Comparison of ENCODE assay signal across 7 cellular contexts in the genomic region with DNA sequence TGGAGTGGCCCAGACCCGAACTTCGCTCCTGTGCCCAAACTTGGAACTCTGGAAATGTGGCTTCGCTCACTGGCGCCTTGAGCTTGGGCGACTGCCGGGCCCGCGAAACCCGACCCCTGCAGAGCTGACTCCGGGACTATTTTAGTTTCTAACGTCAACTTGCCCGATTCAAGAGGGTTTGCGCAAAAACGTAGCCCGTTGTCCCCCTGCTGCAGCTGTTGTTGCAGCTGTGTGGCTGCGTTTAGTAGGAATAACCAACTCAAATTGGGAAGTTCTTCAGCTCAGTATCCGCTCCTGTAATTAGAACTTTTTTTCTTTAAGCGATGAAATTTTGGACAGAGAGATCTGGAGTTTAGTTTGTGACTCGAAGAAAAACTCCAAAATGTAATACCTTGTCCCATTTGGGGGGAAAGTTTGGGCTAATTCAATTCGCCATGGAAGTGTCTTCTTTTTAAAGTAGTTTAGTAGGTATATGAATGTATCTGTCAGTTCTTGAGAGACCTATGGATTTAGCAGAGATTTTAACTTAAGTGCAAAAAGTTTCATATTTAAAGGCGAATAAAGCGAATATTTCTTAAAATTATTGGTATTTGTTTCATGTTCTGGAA. TPM values are rescaled to one million over a fixed set of nuclear protein-coding genes. Genes with fewer than 3 reads are reported as not detected.
DNase-seq lines count a peak whose midpoint lies in the region; ATAC-seq, FAIRE-seq and TF ChIP-seq lines count a peak whose summit lies in the region.

No MANE protein-coding gene starts in this region.

- peaks cover 14% of the 10 kb centered on the region; the same call in 1 of the 2 replicates for H4K20me1 ChIP-seq in K562 (replicated peaks; ENCODE audit: control insufficient read depth, insufficient read depth, low read length)

- no peaks in the 10 kb centered on the region for H3K9me1 ChIP-seq in K562 (ENCODE audit: control insufficient read depth, insufficient read depth, low read length)

- H3K27me3 ChIP-seq in MG63 (no peaks in the 10 kb centered on the region), K562 (ENCODE audit: control insufficient read depth in 2 of 2, insufficient read depth in 2 of 2, low read length in 2 of 2) (no peaks in the 10 kb centered on the region), left lung (no peaks in the 10 kb centered on the region), thymus (ENCODE audit: control insufficient read depth, insufficient read depth) (no peaks in the 10 kb centered on the region)

- peak overlapping the region; percentile 100 for H3K27ac ChIP-seq in K562 (ENCODE audit: extremely low read depth, low read depth, low read length)
- H3K27ac ChIP-seq in left lung, result peak overlapping the region; percentile 99 to 100
- H3K27ac ChIP-seq in thymus (ENCODE audit: low read depth), result peak overlapping the region; percentile 100

- H3K4me2 ChIP-seq in K562 (ENCODE audit: insufficient read depth, low read length), result peak overlapping the region; percentile 90

- H3K36me3 ChIP-seq in MG63 (peaks cover 52% of the 10 kb centered on the region), K562 (ENCODE audit: control insufficient read depth, insufficient read depth, low read length) (peaks cover 44% of the 10 kb centered on the region), left lung (peaks cover 0 to 12% of the 10 kb centered on the region in 2 donors), thymus (ENCODE audit: control insufficient read depth, insufficient read depth) (peaks cover 8% of the 10 kb centered on the region)

- H3K9me3 ChIP-seq in MG63, result no peaks in the 10 kb centered on the region
- no peaks in the 10 kb centered on the region for H3K9me3 ChIP-seq in K562 (replicated peaks; ENCODE audit: control insufficient read depth, insufficient read depth, low read depth, low read length)
- H3K9me3 ChIP-seq in left lung, result no peaks in the 10 kb centered on the region
- H3K9me3 ChIP-seq in thymus (ENCODE audit: control insufficient read depth), result no peaks in the 10 kb centered on the region

- peaks cover 76% of the 10 kb centered on the region for H3K79me2 ChIP-seq in K562 (ENCODE audit: control insufficient read depth, insufficient read depth, low read length)

- no TSS peak for BruUV-seq in K562 (replicated peaks; lab: Mats Ljungman, UMichigan)

- no peak; a peak in 1 of 4 replicates for TF ChIP-seq RAD21 in K562 (CRISPR knock-in tag; conservative IDR thresholded peaks at IDR 0.05 in 1 of 2, IDR thresholded peaks at IDR 0.05 in 1 of 2)

- TF ChIP-seq EP300 in K562 (IDR thresholded peaks at IDR 0.05; ENCODE audit: low read length), result no peak

- FAIRE-seq in K562 (lab: Jason Lieb, UNC), result no peak

- POLR2A ChIA-PET in K562 (lab: Yijun Ruan, JAX), result interaction anchor here (0.6 to 4.1 kb wide), 32 partner anchors 8 to 592 kb away, joined by 3 to 35 read pairs (median 4); a partner anchor contains a TSS

- in situ Hi-C loops in K562 (cut with MboI), result loop anchor here (5.0 kb wide), 1 partner anchor 306 kb away; no protein-coding TSS in a partner anchor

- ATAC-seq in K562 (peak; percentile 4; the same call in 2 of the 3 replicates), left lung (no peak), HG02885 (IDR thresholded peaks at IDR 0.05; ENCODE audit: poor library complexity, unreplicated experiment) (no peak)

- peak; percentile 61 for TF ChIP-seq POLR2A in K562 (conservative IDR thresholded peaks at IDR 0.05)

- intact Hi-C loops in K562 (cut with micrococcal nuclease), result loop anchor here (2.0 to 5.0 kb wide), 2 partner anchors 15 to 76 kb away; a partner anchor contains a TSS
- intact Hi-C loops in left lung (cut with DNase I), result loop anchor here in 1 of 2 donors (5.0 to 10.0 kb wide), 2 partner anchors 103 to 316 kb away; no protein-coding TSS in a partner anchor

- peak overlapping the region; percentile 93 to 99 for H3K9ac ChIP-seq in K562 (ENCODE audit: insufficient read depth in 1 of 2, low read depth in 2 of 2, low read length in 2 of 2)

- H3K4me1 ChIP-seq in K562 (replicated peaks in 1 of 2; ENCODE audit: control insufficient read depth in 2 of 2, insufficient read depth in 2 of 2, low read length in 2 of 2), result peaks cover 3 to 13% of the 10 kb centered on the region in 2 experiments; a peak in 3 of 5 replicates
- peaks cover 29 to 67% of the 10 kb centered on the region in 2 donors for H3K4me1 ChIP-seq in left lung
- H3K4me1 ChIP-seq in thymus (ENCODE audit: control insufficient read depth, insufficient read depth, low read length), result peaks cover 12% of the 10 kb centered on the region

- 1% methylated on average over 22 of the region's 22 CpGs for WGBS in K562 (ENCODE audit: insufficient coverage, low coverage, missing lambda C conversion rate)
- WGBS in thymus, result under 1% methylated on average over 22 of the region's 22 CpGs

- peak overlapping the region; percentile 93 for H3K4me3 ChIP-seq in GM12875 (ENCODE audit: low read depth, low read length)
- peak overlapping the region; percentile 100 for H3K4me3 ChIP-seq in MG63
- peak overlapping the region; percentile 92 for H3K4me3 ChIP-seq in K562
- peak overlapping the region; percentile 90 to 93 for H3K4me3 ChIP-seq in left lung
- peak overlapping the region; percentile 88 for H3K4me3 ChIP-seq in thymus (ENCODE audit: low read length)

- peak; percentile 36 for DNase-seq in MG63
- no peak for DNase-seq in K562 (ENCODE audit: extremely low read depth in 1 of 4, low spot score in 3 of 4)
- no peak for DNase-seq in left lung
- DNase-seq in DMS153 treated with DMSO at 0.1 percent for 48 hours (lab: John Stamatoyannopoulos, UW; ENCODE audit: unreplicated experiment), result no peak

- TF ChIP-seq CTCF in GM12875 (IDR thresholded peaks at IDR 0.05; ENCODE audit: borderline replicate concordance, insufficient read depth, low read depth, low read length), result no peak
- TF ChIP-seq CTCF in K562 (IDR thresholded peaks at IDR 0.05 in 2 of 3, conservative IDR thresholded peaks at IDR 0.05 in 1 of 3; ENCODE audit: insufficient read depth in 2 of 3, low read depth in 1 of 3, low read length in 3 of 3), result no peak
- no peak for TF ChIP-seq CTCF in left lung (IDR thresholded peaks at IDR 0.05)

- H2AFZ ChIP-seq in K562 (ENCODE audit: low read depth, low read length), result no peak overlapping the region

- CTCF ChIA-PET in K562 (lab: Yijun Ruan, JAX; ENCODE audit: low intra/inter-chr PET ratio), result interaction anchor here (0.8 kb wide), 1 partner anchor 418 kb away, joined by 3 read pairs; no protein-coding TSS in a partner anchor

RNA-seq across cellular contexts. Expression of a gene that starts 0.6 kb away (rescaled TPM):
- 750 and 1,020 TPM in 2 replicates for total RNA-seq in MG63 (2014; rRNA removed; shearing (Covaris generic); ENCODE audit: low replicate concordance)
- total RNA-seq in K562 (2011; cell fraction: chromatin; rRNA removed; ENCODE audit: low replicate concordance), result 123 and 212 TPM in 2 replicates
- 138 and 168 TPM in 2 replicates for total RNA-seq in K562 (2011; cell fraction: nucleolus; rRNA removed)
- total RNA-seq in K562 (2011; cell fraction: nucleoplasm; rRNA removed), result 206 and 258 TPM in 2 replicates
- total RNA-seq in K562 (2014; rRNA removed), result 426 and 468 TPM in 2 replicates
- 562 and 622 TPM in 2 replicates for total RNA-seq in K562 (2014; rRNA removed; fragmentation: Illumina TruSeq; extraction: Trizol)
- 508 and 559 TPM in 2 replicates for total RNA-seq in K562 (2015; rRNA removed; fragmentation: Illumina TruSeq; extraction: Trizol)
- 308 TPM in 2 replicates for total RNA-seq in K562 (2021)
- 714 and 790 TPM in 2 replicates for polyA plus RNA-seq in K562 (2011; rRNA removed)
- 163 and 438 TPM in 2 replicates for polyA plus RNA-seq in K562 (2011; cell fraction: cytosol; rRNA removed)
- 127 and 293 TPM in 2 replicates for polyA plus RNA-seq in K562 (2011; cell fraction: nucleus; rRNA removed)
- polyA plus RNA-seq in K562 (2012), result 525 and 687 TPM in 2 replicates
- polyA plus RNA-seq in K562 (2014; fragmentation: Illumina TruSeq; extraction: Trizol), result 471 and 510 TPM in 2 replicates
- 1,000 to 10,000 TPM in 1 of 2 experiments, 100 to 1,000 TPM in 1; 837 to 1,031 TPM for polyA plus RNA-seq in K562 (2014; fragmentation: Nextera tagmentation; extraction: Ambion mirVana)
- 365 and 466 TPM in 2 replicates for polyA plus RNA-seq in K562 (2014; rRNA removed)
- 571 and 811 TPM in 2 replicates for polyA minus RNA-seq in K562 (2011; rRNA and poly(A)+ RNA removed)
- polyA minus RNA-seq in K562 (2011; cell fraction: cytosol; rRNA and poly(A)+ RNA removed), result 177 and 220 TPM in 2 replicates
- polyA minus RNA-seq in K562 (2011; cell fraction: nucleus; rRNA and poly(A)+ RNA removed), result 135 and 263 TPM in 2 replicates
- 100 to 1,000 TPM; 532 to 556 TPM for total RNA-seq in left lung
- polyA plus RNA-seq in thymus, result 747 TPM

RNA-seq across cellular contexts. Expression of a gene that starts 13.8 kb away (rescaled TPM):
- 311 and 396 TPM in 2 replicates for total RNA-seq in MG63 (2014; rRNA removed; shearing (Covaris generic); ENCODE audit: low replicate concordance)
- 18.4 and 30.7 TPM in 2 replicates for total RNA-seq in K562 (2011; cell fraction: chromatin; rRNA removed; ENCODE audit: low replicate concordance)
- total RNA-seq in K562 (2011; cell fraction: nucleolus; rRNA removed), result 35.7 and 36.0 TPM in 2 replicates
- total RNA-seq in K562 (2011; cell fraction: nucleoplasm; rRNA removed), result 40.3 and 46.9 TPM in 2 replicates
- total RNA-seq in K562 (2014; rRNA removed) (220 and 238 TPM in 2 replicates), K562 (2014; rRNA removed; fragmentation: Illumina TruSeq; extraction: Trizol) (478 and 512 TPM in 2 replicates), K562 (2015; rRNA removed; fragmentation: Illumina TruSeq; extraction: Trizol) (357 and 396 TPM in 2 replicates), K562 (2021) (242 and 256 TPM in 2 replicates), left lung (100 to 1,000 TPM; 377 to 467 TPM)
- polyA plus RNA-seq in K562 (2011; rRNA removed) (531 and 554 TPM in 2 replicates), K562 (2014; fragmentation: Illumina TruSeq; extraction: Trizol) (451 and 463 TPM in 2 replicates), K562 (2014; fragmentation: Nextera tagmentation; extraction: Ambion mirVana) (100 to 1,000 TPM; 913 to 995 TPM), K562 (2014; rRNA removed) (270 and 274 TPM in 2 replicates), thymus (505 TPM)
- 196 and 355 TPM in 2 replicates for polyA plus RNA-seq in K562 (2011; cell fraction: cytosol; rRNA removed)
- 72.1 and 160 TPM in 2 replicates for polyA plus RNA-seq in K562 (2011; cell fraction: nucleus; rRNA removed)
- 338 and 426 TPM in 2 replicates for polyA plus RNA-seq in K562 (2012)
- 343 and 432 TPM in 2 replicates for polyA minus RNA-seq in K562 (2011; rRNA and poly(A)+ RNA removed)
- 128 and 163 TPM in 2 replicates for polyA minus RNA-seq in K562 (2011; cell fraction: cytosol; rRNA and poly(A)+ RNA removed)
- 25.4 and 59.0 TPM in 2 replicates for polyA minus RNA-seq in K562 (2011; cell fraction: nucleus; rRNA and poly(A)+ RNA removed)

RNA-seq across cellular contexts. Expression of a gene that starts 28.4 kb away (rescaled TPM):
- total RNA-seq in MG63 (2014; rRNA removed; shearing (Covaris generic); ENCODE audit: low replicate concordance), result 0.03 and 0.05 TPM in 2 replicates
- total RNA-seq in K562 (2011; cell fraction: chromatin; rRNA removed; ENCODE audit: low replicate concordance), result 0.44 and 1.2 TPM in 2 replicates
- total RNA-seq in K562 (2011; cell fraction: nucleolus; rRNA removed), result 0.17 and 0.26 TPM in 2 replicates
- 0.15 and 0.29 TPM in 2 replicates for total RNA-seq in K562 (2011; cell fraction: nucleoplasm; rRNA removed)
- total RNA-seq in K562 (2014; rRNA removed) (0.41 and 0.59 TPM in 2 replicates), K562 (2014; rRNA removed; fragmentation: Illumina TruSeq; extraction: Trizol) (0.22 and 0.29 TPM in 2 replicates), K562 (2015; rRNA removed; fragmentation: Illumina TruSeq; extraction: Trizol) (0.47 and 0.64 TPM in 2 replicates), K562 (2021) (0.29 and 0.35 TPM in 2 replicates), left lung (1 to 10 TPM; 1.5 to 1.7 TPM)
- polyA plus RNA-seq in K562 (2011; rRNA removed) (0.06 and 0.16 TPM in 2 replicates), K562 (2014; fragmentation: Illumina TruSeq; extraction: Trizol) (0.25 and 0.71 TPM in 2 replicates), K562 (2014; fragmentation: Nextera tagmentation; extraction: Ambion mirVana) (under 1 TPM; 0.01 to 0.03 TPM), K562 (2014; rRNA removed) (0.32 and 0.62 TPM in 2 replicates), thymus (3.3 TPM)
- 0.06 and 0.15 TPM in 2 replicates for polyA plus RNA-seq in K562 (2011; cell fraction: cytosol; rRNA removed)
- polyA plus RNA-seq in K562 (2011; cell fraction: nucleus; rRNA removed), result 0.26 and 0.32 TPM in 2 replicates
- 0.44 and 1.8 TPM in 2 replicates for polyA plus RNA-seq in K562 (2012)
- 0.25 and 0.30 TPM in 2 replicates for polyA minus RNA-seq in K562 (2011; rRNA and poly(A)+ RNA removed)
- 0.18 and 0.19 TPM in 2 replicates for polyA minus RNA-seq in K562 (2011; cell fraction: cytosol; rRNA and poly(A)+ RNA removed)
- 0.13 and 0.33 TPM in 2 replicates for polyA minus RNA-seq in K562 (2011; cell fraction: nucleus; rRNA and poly(A)+ RNA removed)
